In the genomic region with DNA sequence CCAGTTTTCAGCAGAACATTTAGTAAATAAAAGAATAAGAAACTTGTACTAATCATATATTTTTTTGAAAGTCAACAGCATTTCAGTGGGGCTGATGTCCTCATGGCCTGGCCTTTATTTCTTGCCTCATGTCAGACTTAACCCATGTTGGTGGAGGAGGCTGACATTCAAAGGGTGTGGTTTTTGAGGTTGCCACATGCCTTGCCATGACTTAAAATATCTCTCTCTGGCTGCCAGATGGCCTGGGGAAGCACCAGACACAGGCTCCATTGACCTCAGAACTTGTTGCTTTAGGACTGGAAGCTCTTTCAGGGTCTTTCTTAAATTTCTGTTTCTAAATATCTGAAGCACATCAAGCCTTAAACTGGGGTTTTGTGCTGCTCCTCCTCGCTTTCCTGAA, we compare ENCODE assay signal across 8 cellular contexts. TPM values are rescaled to one million over a fixed set of nuclear protein-coding genes. Genes with fewer than 3 reads are reported as not detected.
A peak's percentile ranks its signal among the peaks of the same experiment; 100 is the strongest.
DNase-seq lines count a peak whose midpoint lies in the region; ATAC-seq and TF ChIP-seq lines count a peak whose summit lies in the region.

No MANE protein-coding gene starts in this region.

- H3K27ac ChIP-seq in OCI-LY3 (ENCODE audit: low read length) (no peak overlapping the region), gastroesophageal sphincter (peak overlapping the region in 2 of 4 donors; percentile 18 to 36), brain microvascular endothelial cell (no peak overlapping the region), ascending aorta (peak overlapping the region in 1 of 2 donors; percentile 12)

- DNase-seq in activated CD4-positive, alpha-beta T cell treated with anti-CD3 and anti-CD28 coated beads for 36 hours: peak; percentile 75
- no peak for DNase-seq in activated CD4-positive, alpha-beta T cell treated with anti-CD3 and anti-CD28 coated beads, Interleukin-2, amount 50 U/mL, for 4 hours
- DNase-seq in COLO668 (lab: John Stamatoyannopoulos, UW; ENCODE audit: unreplicated experiment): no peak
- DNase-seq in brain microvascular endothelial cell: no peak
- DNase-seq in ascending aorta (ENCODE audit: low spot score in 2 of 2): no peak

- CTCF ChIA-PET in activated CD4-positive, alpha-beta T cell treated with anti-CD3 and anti-CD28 coated beads for 36 hours (lab: Charles Lee): no interaction called here

- H3K36me3 Mint-ChIP-seq in activated CD4-positive, alpha-beta T cell treated with anti-CD3 and anti-CD28 coated beads for 36 hours (ENCODE audit: low read depth): peaks cover 4% of the 10 kb centered on the region

- no peaks in the 10 kb centered on the region for H4K20me1 ChIP-seq in OCI-LY3 (ENCODE audit: insufficient read depth, low read length)

- H3K27me3 ChIP-seq in OCI-LY3 (ENCODE audit: low read depth, low read length) (peaks cover 38% of the 10 kb centered on the region), gastroesophageal sphincter (no peaks in the 10 kb centered on the region), brain microvascular endothelial cell (replicated peaks) (no peaks in the 10 kb centered on the region), ascending aorta (no peaks in the 10 kb centered on the region)

- H3K4me2 ChIP-seq in OCI-LY3 (ENCODE audit: low read length): peak overlapping the region; percentile 56

- 100% methylated on average over 1 of the region's 1 CpG; no CpG with 5 or more reads in 1 of the 2 donors for WGBS in gastroesophageal sphincter (ENCODE audit: low coverage in 1 of 2), 2 donors

- H3K4me3 ChIP-seq in OCI-LY3 (ENCODE audit: low read length) (no peak overlapping the region), gastroesophageal sphincter (no peak overlapping the region), brain microvascular endothelial cell (ENCODE audit: low read depth, low read length) (no peak overlapping the region), ascending aorta (no peak overlapping the region)

- TF ChIP-seq POLR2A in gastroesophageal sphincter (IDR thresholded peaks at IDR 0.05): no peak

- in situ Hi-C loops in brain microvascular endothelial cell (cut with HindIII; ENCODE audit: low pct_ligation_motif_present, low sequenced_read_pairs): no loop called here

- no peaks in the 10 kb centered on the region for H3K27me3 Mint-ChIP-seq in activated CD4-positive, alpha-beta T cell treated with anti-CD3 and anti-CD28 coated beads for 36 hours

- H2AFZ ChIP-seq in OCI-LY3 (ENCODE audit: low read depth, low read length): no peak overlapping the region

- peaks cover 11% of the 10 kb centered on the region for H3K9me3 Mint-ChIP-seq in activated CD4-positive, alpha-beta T cell treated with anti-CD3 and anti-CD28 coated beads for 36 hours (ENCODE audit: low read depth)

- no peak overlapping the region for H3K4me3 Mint-ChIP-seq in activated CD4-positive, alpha-beta T cell treated with anti-CD3 and anti-CD28 coated beads for 36 hours

- ATAC-seq in activated CD4-positive, alpha-beta T cell treated with anti-CD3 and anti-CD28 coated beads for 36 hours: peak; percentile 86
- peak; percentile 100 for ATAC-seq in HG02852 (IDR thresholded peaks at IDR 0.05; ENCODE audit: unreplicated experiment)
- ATAC-seq in gastroesophageal sphincter: peak; percentile 28

- no peaks in the 10 kb centered on the region for H3K36me3 ChIP-seq in OCI-LY3 (replicated peaks; ENCODE audit: low read depth, low read length)
- H3K36me3 ChIP-seq in gastroesophageal sphincter: no peaks in the 10 kb centered on the region
- H3K36me3 ChIP-seq in brain microvascular endothelial cell (replicated peaks): no peaks in the 10 kb centered on the region
- H3K36me3 ChIP-seq in ascending aorta: no peaks in the 10 kb centered on the region

- H3K27ac Mint-ChIP-seq in activated CD4-positive, alpha-beta T cell treated with anti-CD3 and anti-CD28 coated beads for 36 hours: peak overlapping the region; percentile 66

- H3K9ac ChIP-seq in OCI-LY3 (ENCODE audit: low read length): no peak overlapping the region

- no peak for TF ChIP-seq EP300 in gastroesophageal sphincter (IDR thresholded peaks at IDR 0.05)

- H3K79me2 ChIP-seq in OCI-LY3 (ENCODE audit: low read length): no peaks in the 10 kb centered on the region

- intact Hi-C loops in activated CD4-positive, alpha-beta T cell treated with anti-CD3 and anti-CD28 coated beads for 36 hours (cut with DNase I, micrococcal nuclease): no loop called here
- intact Hi-C loops in ascending aorta (cut with DNase I): no loop called here

- POLR2A ChIA-PET in activated CD4-positive, alpha-beta T cell treated with anti-CD3 and anti-CD28 coated beads for 36 hours (lab: Charles Lee): no interaction called here

- TF ChIP-seq CTCF in OCI-LY3 (IDR thresholded peaks at IDR 0.05; ENCODE audit: low read depth, low read length) (no peak), gastroesophageal sphincter (IDR thresholded peaks at IDR 0.05) (no peak), brain microvascular endothelial cell (IDR thresholded peaks at IDR 0.05; ENCODE audit: low read depth, low read length, missing control alignments) (no peak), ascending aorta (IDR thresholded peaks at IDR 0.05) (no peak)

- H3K9me3 ChIP-seq in OCI-LY3 (ENCODE audit: insufficient read depth, low read length) (no peaks in the 10 kb centered on the region), gastroesophageal sphincter (no peaks in the 10 kb centered on the region), ascending aorta (no peaks in the 10 kb centered on the region)

- H3K4me1 ChIP-seq in OCI-LY3 (ENCODE audit: low read length): peaks cover 20% of the 10 kb centered on the region
- peaks cover 0 to 10% (median 10%) of the 10 kb centered on the region in 3 donors for H3K4me1 ChIP-seq in gastroesophageal sphincter
- H3K4me1 ChIP-seq in ascending aorta: peaks cover 0 to 3% of the 10 kb centered on the region in 2 donors

- H3K4me1 Mint-ChIP-seq in activated CD4-positive, alpha-beta T cell treated with anti-CD3 and anti-CD28 coated beads for 36 hours: peaks cover 27% of the 10 kb centered on the region

RNA-seq across cellular contexts. Expression of a gene that starts 32.5 kb away (rescaled TPM):
- total RNA-seq in activated CD4-positive, alpha-beta T cell treated with anti-CD3 and anti-CD28 coated beads for 36 hours: 100 to 1,000 TPM; 175 TPM
- 1 to 10 TPM in 2 of 4 donors, under 1 TPM in 2; 0.19 to 2.3 (median 1.4) TPM for total RNA-seq in gastroesophageal sphincter
- total RNA-seq in ascending aorta: 4.0 TPM

Comparison
In these comparisons a context has a peak if more than half of its experiments do, and no peak if none do; other contexts are left out.
1. ATAC-seq: peak in every context shown above with its lines; median percentile 100 in HG02852; 86 in activated CD4-positive, alpha-beta T cell treated with anti-CD3 and anti-CD28 coated beads for 36 hours; 28 in gastroesophageal sphincter.
2. RNA of a gene that starts 32.5 kb away (total RNA-seq): 175 TPM in activated CD4-positive, alpha-beta T cell treated with anti-CD3 and anti-CD28 coated beads for 36 hours; 4.0 TPM in ascending aorta (single experiment) and 0.19 to 2.3 TPM in gastroesophageal sphincter; every median in the first group is over 10 times any median in the second.